In the genomic region with DNA sequence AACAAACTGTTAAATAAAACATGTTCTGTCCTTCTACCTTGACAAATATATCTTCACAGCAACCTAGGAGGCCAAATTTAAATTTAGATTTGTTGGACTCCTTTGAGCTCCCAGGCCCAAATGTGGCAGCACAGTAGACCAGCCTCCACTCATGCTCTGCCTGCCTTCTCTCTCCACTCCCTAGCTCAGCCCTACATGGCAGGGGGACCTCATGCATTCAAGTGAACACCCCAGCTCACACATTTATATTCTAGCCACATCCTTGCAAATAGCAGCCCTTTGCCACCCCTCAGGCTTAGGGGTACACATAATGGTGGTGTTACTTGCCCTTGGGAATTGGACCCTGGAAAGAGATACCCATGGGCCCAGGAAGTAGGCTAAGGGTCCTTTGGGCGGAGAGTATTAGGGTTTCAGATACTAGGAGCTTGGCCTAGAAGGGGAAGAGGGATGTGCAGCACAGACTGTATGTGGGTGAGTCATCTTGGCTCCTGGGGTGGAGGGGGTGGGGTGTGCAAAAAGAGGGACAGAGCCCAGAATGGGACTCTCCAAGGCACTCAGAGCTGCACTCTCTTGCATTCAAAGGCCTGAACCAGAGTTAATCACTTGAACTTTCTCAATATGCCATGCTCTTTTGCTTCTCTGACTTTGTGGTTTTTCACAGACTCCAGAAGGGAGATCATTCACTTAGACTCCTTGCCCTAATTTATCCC, we compare ENCODE assay signal across 10 cellular contexts.
DNase-seq lines count a peak whose midpoint lies in the region; ATAC-seq, FAIRE-seq and TF ChIP-seq lines count a peak whose summit lies in the region.
"Had no signal": no experiment of that assay in that cellular context is flagged by ENCODE, and none has a peak within 500 bp of the region (broad histone marks: within the 10 kb centered on the region; RNA-seq: fewer than 3 reads in every experiment).

No MANE protein-coding gene starts in this region.

- no peaks in the 10 kb centered on the region for H3K36me3 ChIP-seq in HEK293 (ENCODE audit: control insufficient read depth in 2 of 2, insufficient read depth in 1 of 2, low read length in 2 of 2)
- H3K36me3 ChIP-seq in ascending aorta = peaks cover 0 to 1% of the 10 kb centered on the region in 2 donors
- H3K36me3 ChIP-seq in right atrium auricular region = no peaks in the 10 kb centered on the region
- no peaks in the 10 kb centered on the region for H3K36me3 ChIP-seq in small intestine (ENCODE audit: control insufficient read depth in 2 of 2, insufficient read depth in 2 of 2, low read length in 2 of 2)
- no peaks in the 10 kb centered on the region for H3K36me3 ChIP-seq in BE2C

- H3K4me1 Mint-ChIP-seq in stimulated activated naive B cell treated with anti-CD40 and anti-IgM and Interleukin-4, amounts not matched to agents 10 μg/mL and 1 μg/mL and 100 μg/mL, for 72 hours = peaks cover 2 to 12% of the 10 kb centered on the region in 2 donors

- TF ChIP-seq CTCF in HEK293 (tag by site-specific recombination; IDR thresholded peaks at IDR 0.05) (no peak), ascending aorta (IDR thresholded peaks at IDR 0.05) (no peak), right atrium auricular region (IDR thresholded peaks at IDR 0.05) (no peak), BE2C (IDR thresholded peaks at IDR 0.05; ENCODE audit: low read depth, low read length) (no peak)

- H3K4me3 ChIP-seq in HEK293 (ENCODE audit: low read depth, low read length) = no peak overlapping the region
- H3K4me3 ChIP-seq in ascending aorta = no peak overlapping the region
- no peak overlapping the region for H3K4me3 ChIP-seq in right atrium auricular region
- no peak overlapping the region for H3K4me3 ChIP-seq in small intestine (ENCODE audit: low read depth in 1 of 2, low read length in 2 of 2)
- no peak overlapping the region for H3K4me3 ChIP-seq in BE2C (ENCODE audit: low read depth, low read length)
- H3K4me3 ChIP-seq: PC-9 had no signal

- CTCF ChIA-PET in HEK293 (lab: Yijun Ruan, JAX) = interaction anchor here (0.7 to 1.5 kb wide), 4 partner anchors 11 to 244 kb away, joined by 3 to 5 read pairs (median 3); partner anchors contain the start of gene KALRN

- DNase-seq in ascending aorta (ENCODE audit: low spot score in 2 of 2) (peak; percentile 41 to 90), right atrium auricular region (ENCODE audit: low spot score) (peak; percentile 80), small intestine (no peak), BE2C (no peak)
- no peak for DNase-seq in stimulated activated naive B cell treated with anti-CD40 and anti-IgM and Interleukin-4, amounts not matched to agents 10 μg/mL and 1 μg/mL and 100 μg/mL, for 72 hours
- no peak for DNase-seq in activated CD4-positive, alpha-beta T cell treated with anti-CD3 and anti-CD28 coated beads, Interleukin-2, amount 50 U/mL, for 4 hours

- H3K9me3 ChIP-seq in HEK293 (ENCODE audit: control insufficient read depth, insufficient read depth, low read depth, low read length) (no peaks in the 10 kb centered on the region), ascending aorta (no peaks in the 10 kb centered on the region), right atrium auricular region (no peaks in the 10 kb centered on the region), small intestine (ENCODE audit: control insufficient read depth, low read depth) (no peaks in the 10 kb centered on the region), BE2C (no peaks in the 10 kb centered on the region)

- WGBS in small intestine, 3 donors = 74 to 88% (median 75%) methylated on average over 1 of the region's 1 CpG

- no peaks in the 10 kb centered on the region for H3K27me3 Mint-ChIP-seq in stimulated activated naive B cell treated with anti-CD40 and anti-IgM and Interleukin-4, amounts not matched to agents 10 μg/mL and 1 μg/mL and 100 μg/mL, for 72 hours

- H3K27ac ChIP-seq in HEK293 (ENCODE audit: extremely low read depth, low read depth, low read length) (no peak overlapping the region), ascending aorta (peak overlapping the region; percentile 83 to 88), right atrium auricular region (peak overlapping the region in 1 of 2 donors; percentile 15), small intestine (ENCODE audit: low read depth in 1 of 2, low read length in 1 of 2) (peak overlapping the region in 1 of 2 donors; percentile 46)
- H3K27ac ChIP-seq: HL-60, PC-9 had no signal

- POLR2A ChIA-PET in HEK293 (lab: Yijun Ruan, JAX) = no interaction called here

- no peak overlapping the region for H3K4me3 Mint-ChIP-seq in stimulated activated naive B cell treated with anti-CD40 and anti-IgM and Interleukin-4, amounts not matched to agents 10 μg/mL and 1 μg/mL and 100 μg/mL, for 72 hours

- ATAC-seq in stimulated activated naive B cell treated with anti-CD40 and anti-IgM and Interleukin-4, amounts not matched to agents 10 μg/mL and 1 μg/mL and 100 μg/mL, for 72 hours (replicated peaks) = peak; percentile 62 to 64
- no peak for ATAC-seq in GM21515 (IDR thresholded peaks at IDR 0.05; ENCODE audit: unreplicated experiment)

- peaks cover 0 to 2% of the 10 kb centered on the region in 2 donors for H3K9me3 Mint-ChIP-seq in stimulated activated naive B cell treated with anti-CD40 and anti-IgM and Interleukin-4, amounts not matched to agents 10 μg/mL and 1 μg/mL and 100 μg/mL, for 72 hours

- H3K27ac Mint-ChIP-seq in stimulated activated naive B cell treated with anti-CD40 and anti-IgM and Interleukin-4, amounts not matched to agents 10 μg/mL and 1 μg/mL and 100 μg/mL, for 72 hours = no peak overlapping the region

- intact Hi-C loops in ascending aorta (cut with DNase I) = no loop called here

- FAIRE-seq in small intestine (lab: Jason Lieb, UNC) = no peak

- H3K27me3 ChIP-seq in ascending aorta = no peaks in the 10 kb centered on the region
- no peaks in the 10 kb centered on the region for H3K27me3 ChIP-seq in right atrium auricular region
- no peaks in the 10 kb centered on the region for H3K27me3 ChIP-seq in small intestine (ENCODE audit: control insufficient read depth in 2 of 2, insufficient read depth in 2 of 2, low read length in 2 of 2)
- H3K27me3 ChIP-seq in BE2C = no peaks in the 10 kb centered on the region

- H3K4me1 ChIP-seq in HEK293 (ENCODE audit: control insufficient read depth, insufficient read depth, low read length) = no peaks in the 10 kb centered on the region
- peaks cover 7 to 55% of the 10 kb centered on the region in 2 donors for H3K4me1 ChIP-seq in ascending aorta
- H3K4me1 ChIP-seq in right atrium auricular region = peaks cover 0 to 34% of the 10 kb centered on the region in 2 donors
- H3K4me1 ChIP-seq in small intestine (ENCODE audit: control insufficient read depth in 2 of 2, insufficient read depth in 1 of 2, low read depth in 1 of 2, low read length in 1 of 2) = peaks cover 0 to 4% of the 10 kb centered on the region in 2 donors
- H3K4me1 ChIP-seq in BE2C = peaks cover 19% of the 10 kb centered on the region

- no peaks in the 10 kb centered on the region for H3K36me3 Mint-ChIP-seq in stimulated activated naive B cell treated with anti-CD40 and anti-IgM and Interleukin-4, amounts not matched to agents 10 μg/mL and 1 μg/mL and 100 μg/mL, for 72 hours

TF ChIP-seq in HEK293, 187 proteins besides CTCF, POLR2A, EP300 and RAD21 (continues in another document):
- no peak for TF ChIP-seq SETDB1 (IDR thresholded peaks at IDR 0.05; ENCODE audit: insufficient read length, low read length)
- no peak for TF ChIP-seq ZNF768 (tag by site-specific recombination; IDR thresholded peaks at IDR 0.05)
- TF ChIP-seq GFI1B (tag by site-specific recombination; IDR thresholded peaks at IDR 0.05) = no peak
- no peak for TF ChIP-seq ZNF560 (tag by site-specific recombination; IDR thresholded peaks at IDR 0.05; ENCODE audit: borderline replicate concordance)
- no peak for TF ChIP-seq BCL11B (tag by site-specific recombination; IDR thresholded peaks at IDR 0.05; ENCODE audit: low read depth)
- TF ChIP-seq ZNF626 (tag by site-specific recombination; IDR thresholded peaks at IDR 0.05) = no peak
- no peak for TF ChIP-seq ZNF391 (tag by site-specific recombination; IDR thresholded peaks at IDR 0.05; ENCODE audit: borderline replicate concordance, low read depth)
- TF ChIP-seq ZNF366 (tag by site-specific recombination; conservative IDR thresholded peaks at IDR 0.05) = no peak
- no peak for TF ChIP-seq ZSCAN23 (tag by site-specific recombination; IDR thresholded peaks at IDR 0.05)
- 0 out of 2 replicates have a peak, but pooled peaks have one; percentile 15 for TF ChIP-seq PRDM10 (tag by site-specific recombination; IDR thresholded peaks at IDR 0.05)
- TF ChIP-seq GLIS1 (tag by site-specific recombination; IDR thresholded peaks at IDR 0.05) = peak; percentile 57

Comparison
In these comparisons a context has a peak if more than half of its experiments do, and no peak if none do; other contexts are left out.
1. DNase-seq: peak in ascending aorta (2 of 2) and right atrium auricular region (single experiment); none in stimulated activated naive B cell treated with anti-CD40 and anti-IgM and Interleukin-4, amounts not matched to agents 10 μg/mL and 1 μg/mL and 100 μg/mL, for 72 hours (single experiment), small intestine (single experiment), activated CD4-positive, alpha-beta T cell treated with anti-CD3 and anti-CD28 coated beads, Interleukin-2, amount 50 U/mL, for 4 hours (0 of 2) and BE2C (single experiment).